ENCODE assay signal across 8 cellular contexts in genomic region chr6:41548098-41548840, GRCh38. TPM values are rescaled to one million over a fixed set of nuclear protein-coding genes. Genes with fewer than 3 reads are reported as not detected.
DNase-seq lines count a peak whose midpoint lies in the region; ATAC-seq and TF ChIP-seq lines count a peak whose summit lies in the region.

No MANE protein-coding gene starts in this region.

- ATAC-seq in PC-3: no peak
- ATAC-seq in HG03025 (IDR thresholded peaks at IDR 0.05; ENCODE audit: low FRiP score, unreplicated experiment): no peak

- H3K9ac ChIP-seq in PC-3 (ENCODE audit: low read length): peak overlapping the region; percentile 62; the same call in 1 of the 2 replicates

- H3K4me3 Mint-ChIP-seq in brain (peak overlapping the region; percentile 93 to 100 (median 97)), type B pancreatic cell (peak overlapping the region; percentile 98)

- intact Hi-C loops in A673 (cut with micrococcal nuclease; ENCODE audit: unreplicated experiment) (no loop called here), PC-3 (cut with micrococcal nuclease) (no loop called here)

- H3K27me3 ChIP-seq in A673 (replicated peaks; ENCODE audit: insufficient read depth, low read depth, low read length, poor library complexity) (no peaks in the 10 kb centered on the region), PC-3 (ENCODE audit: low read length) (no peaks in the 10 kb centered on the region), muscle layer of duodenum (ENCODE audit: low read depth, low read length) (no peaks in the 10 kb centered on the region)

- H3K36me3 ChIP-seq in A673 (ENCODE audit: insufficient read depth, low read length, poor library complexity, severe bottlenecking) (peaks cover 10% of the 10 kb centered on the region), PC-3 (ENCODE audit: low read depth, low read length) (no peaks in the 10 kb centered on the region), muscle layer of duodenum (ENCODE audit: control insufficient read depth in 1 of 2, insufficient read depth in 2 of 2, low read length in 2 of 2) (peaks cover 0 to 7% of the 10 kb centered on the region in 2 donors)

- H3K4me2 ChIP-seq in PC-3 (ENCODE audit: low read length): peak overlapping the region; percentile 99

- H3K27me3 Mint-ChIP-seq in brain (peaks cover 85% of the 10 kb centered on the region), type B pancreatic cell (peaks cover 3% of the 10 kb centered on the region)

- TF ChIP-seq CTCF in A673 (conservative IDR thresholded peaks at IDR 0.05; ENCODE audit: low read depth, low read length) (no peak), PC-3 (conservative IDR thresholded peaks at IDR 0.05; ENCODE audit: low read depth, low read length) (no peak), brain (conservative IDR thresholded peaks at IDR 0.05) (no peak), type B pancreatic cell (conservative IDR thresholded peaks at IDR 0.05) (no peak)

- H3K4me3 ChIP-seq in A673 (ENCODE audit: low read depth, low read length, poor library complexity, severe bottlenecking) (peak overlapping the region; percentile 94), PC-3 (ENCODE audit: low read length) (peak overlapping the region; percentile 100), muscle layer of duodenum (ENCODE audit: low read depth in 1 of 2, low read length in 2 of 2) (peak overlapping the region; percentile 77 to 85)

- H3K36me3 Mint-ChIP-seq in brain (peaks cover 17% of the 10 kb centered on the region), type B pancreatic cell (peaks cover 16% of the 10 kb centered on the region)

- POLR2A ChIA-PET in A673 (lab: Charles Lee; ENCODE audit: low non-redundant PET) (no interaction called here), PC-3 (lab: Charles Lee; ENCODE audit: unreplicated experiment) (no interaction called here)

- H3K79me2 ChIP-seq in PC-3 (ENCODE audit: low read length): peaks cover 53% of the 10 kb centered on the region

- no peak overlapping the region for H2AFZ ChIP-seq in PC-3 (ENCODE audit: low read length)

- peaks cover 14% of the 10 kb centered on the region for H3K4me1 ChIP-seq in A673 (ENCODE audit: insufficient read depth, low read length, poor library complexity, severe bottlenecking)
- peaks cover 15% of the 10 kb centered on the region; the same call in 1 of the 2 replicates for H3K4me1 ChIP-seq in PC-3 (ENCODE audit: insufficient read depth, low read length)
- peaks cover 7 to 41% of the 10 kb centered on the region in 2 donors for H3K4me1 ChIP-seq in muscle layer of duodenum (ENCODE audit: control insufficient read depth in 1 of 2, insufficient read depth in 2 of 2, low read length in 2 of 2)

- no TSS peak for BruUV-seq in A673 (replicated peaks; lab: Mats Ljungman, UMichigan)
- no TSS peak for BruUV-seq in PC-3 (replicated peaks; lab: Mats Ljungman, UMichigan)

- H4K20me1 ChIP-seq in PC-3 (ENCODE audit: low read length): peaks cover 13% of the 10 kb centered on the region; the same call in 1 of the 2 replicates

- H3K9me3 Mint-ChIP-seq in brain: peaks cover 0 to 2% (median 0%) of the 10 kb centered on the region in 5 experiments
- H3K9me3 Mint-ChIP-seq in type B pancreatic cell: no peaks in the 10 kb centered on the region

- H3K9me3 ChIP-seq in A673 (ENCODE audit: low read depth, low read length, poor library complexity, severe bottlenecking) (no peaks in the 10 kb centered on the region), PC-3 (ENCODE audit: low read length) (no peaks in the 10 kb centered on the region), muscle layer of duodenum (ENCODE audit: control insufficient read depth in 1 of 2, low read length in 2 of 2) (no peaks in the 10 kb centered on the region)

- H3K27ac Mint-ChIP-seq in brain (peak overlapping the region in 2 of 5 experiments; percentile 78), type B pancreatic cell (peak overlapping the region; percentile 46)

- H3K4me1 Mint-ChIP-seq in brain (peaks cover 60% of the 10 kb centered on the region), type B pancreatic cell (ENCODE audit: unreplicated experiment) (peaks cover 56% of the 10 kb centered on the region)

- CTCF ChIA-PET in A673 (lab: Charles Lee): no interaction called here
- CTCF ChIA-PET in PC-3 (lab: Charles Lee): no interaction called here

- no peak overlapping the region for H3K27ac ChIP-seq in A673 (ENCODE audit: low read depth, low read length, poor library complexity, severe bottlenecking)
- no peak overlapping the region for H3K27ac ChIP-seq in PC-3 (ENCODE audit: low read length)
- H3K27ac ChIP-seq in muscle layer of duodenum (ENCODE audit: low read length): no peak overlapping the region

- DNase-seq in A673 (ENCODE audit: low spot score) (no peak), PC-3 (no peak), type B pancreatic cell (ENCODE audit: extremely low spot score, unreplicated experiment) (no peak), OCI-M1 (lab: John Stamatoyannopoulos, UW) (no peak), ureter (ENCODE audit: low spot score) (no peak)

- no peaks in the 10 kb centered on the region for H3F3A ChIP-seq in PC-3 (ENCODE audit: low read length, unreplicated experiment)

- H3K9me2 ChIP-seq in PC-3 (replicated peaks; ENCODE audit: low read length): no peaks in the 10 kb centered on the region

RNA-seq across cellular contexts. Expression of gene FOXP4, which starts 2.1 kb away (rescaled TPM):
- 53.9 and 56.7 TPM in 2 replicates for total RNA-seq in A673 (2021)
- total RNA-seq in PC-3 (2014; rRNA removed): 6.7 and 15.5 TPM in 2 replicates
- 184 TPM for polyA plus RNA-seq in brain (ENCODE audit: insufficient read depth, low read depth, low replicate concordance)
- 62.2 and 100 TPM in 2 replicates for total RNA-seq in type B pancreatic cell (ENCODE audit: low replicate concordance)
- total RNA-seq in ureter: 25.1 TPM
